ENCODE assay signal across 8 cellular contexts in the genomic region with DNA sequence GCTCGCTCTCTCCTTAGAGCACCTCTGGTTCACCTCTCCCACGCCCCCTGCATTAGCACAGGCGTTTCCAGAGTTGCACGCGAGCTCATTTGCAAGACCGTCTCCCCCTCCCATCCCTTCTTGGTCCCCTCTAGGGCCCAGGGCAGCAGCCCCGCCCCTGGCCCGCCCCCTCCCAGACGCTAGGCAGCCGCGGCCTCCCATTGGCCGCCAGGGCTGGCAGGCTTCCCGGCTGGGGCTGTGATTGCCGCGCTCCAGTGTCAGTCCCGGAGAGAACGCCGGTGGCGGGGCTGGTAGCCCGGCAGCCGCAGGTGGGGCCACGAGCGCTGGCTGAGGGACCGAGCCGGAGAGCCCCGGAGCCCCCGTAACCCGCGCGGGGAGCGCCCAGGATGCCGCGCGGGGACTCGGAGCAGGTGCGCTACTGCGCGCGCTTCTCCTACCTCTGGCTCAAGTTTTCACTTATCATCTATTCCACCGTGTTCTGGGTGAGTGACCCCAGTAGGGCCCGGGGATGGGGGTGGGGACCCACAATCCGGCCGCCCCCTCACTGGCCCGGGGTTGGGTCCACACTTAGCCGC. TPM values are rescaled to one million over a fixed set of nuclear protein-coding genes. Genes with fewer than 3 reads are reported as not detected.
DNase-seq lines count a peak whose midpoint lies in the region; ATAC-seq and TF ChIP-seq lines count a peak whose summit lies in the region.

A gene (plus strand): TSS at position 257 of the 575 bp plus-strand sequence. CDS start 130 bp downstream, at position 387.

- DNase-seq in NCI-H446 treated with DMSO at 0.1 percent for 48 hours (lab: John Stamatoyannopoulos, UW) (peak; percentile 48), left lung (peak; percentile 91 to 94), AML-193 (lab: John Stamatoyannopoulos, UW) (no peak)
- DNase-seq in activated CD4-positive, alpha-beta T cell treated with anti-CD3 and anti-CD28 coated beads, Interleukin-2, amount 50 U/mL, for 24 hours (ENCODE audit: low read depth in 1 of 2, low spot score in 1 of 2) = peak; percentile 56 to 72
- peak; percentile 79 for DNase-seq in stimulated activated CD4-positive, alpha-beta T cell treated with anti-CD3 and anti-CD28 coated beads, Interleukin-1b, Interleukin-23, amount 100 ng/mL, for 48 hours

- no peaks in the 10 kb centered on the region for H3K36me3 ChIP-seq in left lung

- peaks cover 35% of the 10 kb centered on the region for H3K36me3 Mint-ChIP-seq in dendritic cell treated with granulocyte-macrophage colony-stimulating factor and Interleukin-4, amounts not matched to agents 40 ng/mL and 50 ng/mL, for 4 days (ENCODE audit: low read depth)

- peak within 1 kb of the TSS; percentile 59 to 68 for H3K4me3 ChIP-seq in left lung

- peaks cover 31% of the 10 kb centered on the region for H3K27me3 Mint-ChIP-seq in dendritic cell treated with granulocyte-macrophage colony-stimulating factor and Interleukin-4, amounts not matched to agents 40 ng/mL and 50 ng/mL, for 4 days

- H3K27ac Mint-ChIP-seq in dendritic cell treated with granulocyte-macrophage colony-stimulating factor and Interleukin-4, amounts not matched to agents 40 ng/mL and 50 ng/mL, for 4 days = peak within 1 kb of the TSS; percentile 72

- H3K4me3 Mint-ChIP-seq in dendritic cell treated with granulocyte-macrophage colony-stimulating factor and Interleukin-4, amounts not matched to agents 40 ng/mL and 50 ng/mL, for 4 days = peak within 1 kb of the TSS; percentile 95

- ATAC-seq in GM18519 (IDR thresholded peaks at IDR 0.05; ENCODE audit: low FRiP score, unreplicated experiment) (peak; percentile 84), HG03103 (IDR thresholded peaks at IDR 0.05; ENCODE audit: low read depth, unreplicated experiment) (peak; percentile 76), left lung (peak; percentile 94)

- no peaks in the 10 kb centered on the region for H3K9me3 ChIP-seq in left lung

- H3K4me1 ChIP-seq in left lung = peaks cover 27 to 54% of the 10 kb centered on the region in 2 donors

- no peaks in the 10 kb centered on the region for H3K9me3 Mint-ChIP-seq in dendritic cell treated with granulocyte-macrophage colony-stimulating factor and Interleukin-4, amounts not matched to agents 40 ng/mL and 50 ng/mL, for 4 days

- H3K27ac ChIP-seq in left lung = peak within 1 kb of the TSS; percentile 74 to 82

- intact Hi-C loops in dendritic cell treated with granulocyte-macrophage colony-stimulating factor and Interleukin-4, amounts not matched to agents 40 ng/mL and 50 ng/mL, for 4 days (cut with micrococcal nuclease) = no loop called here
- intact Hi-C loops in left lung (cut with DNase I) = no loop called here

- TF ChIP-seq CTCF in left lung (IDR thresholded peaks at IDR 0.05) = no peak

- peaks cover 61% of the 10 kb centered on the region for H3K4me1 Mint-ChIP-seq in dendritic cell treated with granulocyte-macrophage colony-stimulating factor and Interleukin-4, amounts not matched to agents 40 ng/mL and 50 ng/mL, for 4 days (ENCODE audit: low read depth)

- H3K27me3 ChIP-seq in left lung = peaks cover 0 to 22% of the 10 kb centered on the region in 2 donors

RNA-seq across cellular contexts. Expression of the gene that starts here (rescaled TPM):
- total RNA-seq in left lung = 10 to 100 TPM; 52.4 to 67.9 TPM

Comparison
In these comparisons a context has a peak if more than half of its experiments do, and no peak if none do; other contexts are left out.
1. DNase-seq: peak in NCI-H446 treated with DMSO at 0.1 percent for 48 hours (single experiment), activated CD4-positive, alpha-beta T cell treated with anti-CD3 and anti-CD28 coated beads, Interleukin-2, amount 50 U/mL, for 24 hours (2 of 2), left lung (2 of 2) and stimulated activated CD4-positive, alpha-beta T cell treated with anti-CD3 and anti-CD28 coated beads, Interleukin-1b, Interleukin-23, amount 100 ng/mL, for 48 hours (single experiment); none in AML-193 (0 of 2).
2. Peak in every context shown above with its lines, with median percentiles within 50 percentile points of each other: ATAC-seq.